ENCODE assay signal across 1 cellular context in the genomic region with DNA sequence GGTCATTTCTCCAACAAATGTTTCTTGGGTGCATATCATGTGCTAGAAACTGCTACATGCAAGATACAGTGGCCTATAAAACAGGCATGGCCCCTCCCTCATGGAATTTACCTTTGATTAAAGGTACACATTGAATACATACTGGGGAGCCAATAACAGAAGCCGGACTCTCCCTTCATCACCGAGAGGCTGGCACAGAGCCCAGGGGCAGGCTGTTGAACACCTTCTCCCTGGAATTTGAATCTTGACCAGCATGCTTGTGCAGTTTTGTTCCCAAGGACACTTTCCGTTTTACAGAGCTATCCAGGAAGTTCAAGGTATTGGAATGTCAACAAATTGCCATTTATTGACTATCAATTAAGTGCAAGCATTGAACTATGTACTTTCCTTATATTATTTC.
A peak's percentile ranks its signal among the peaks of the same experiment; 100 is the strongest.
TF ChIP-seq lines count a peak whose summit lies in the region.

No MANE protein-coding gene starts in this region.

TF ChIP-seq in HepG2, 621 proteins besides CTCF, POLR2A, EP300 and RAD21 (continued from another document):
- TF ChIP-seq, protein P1, sequence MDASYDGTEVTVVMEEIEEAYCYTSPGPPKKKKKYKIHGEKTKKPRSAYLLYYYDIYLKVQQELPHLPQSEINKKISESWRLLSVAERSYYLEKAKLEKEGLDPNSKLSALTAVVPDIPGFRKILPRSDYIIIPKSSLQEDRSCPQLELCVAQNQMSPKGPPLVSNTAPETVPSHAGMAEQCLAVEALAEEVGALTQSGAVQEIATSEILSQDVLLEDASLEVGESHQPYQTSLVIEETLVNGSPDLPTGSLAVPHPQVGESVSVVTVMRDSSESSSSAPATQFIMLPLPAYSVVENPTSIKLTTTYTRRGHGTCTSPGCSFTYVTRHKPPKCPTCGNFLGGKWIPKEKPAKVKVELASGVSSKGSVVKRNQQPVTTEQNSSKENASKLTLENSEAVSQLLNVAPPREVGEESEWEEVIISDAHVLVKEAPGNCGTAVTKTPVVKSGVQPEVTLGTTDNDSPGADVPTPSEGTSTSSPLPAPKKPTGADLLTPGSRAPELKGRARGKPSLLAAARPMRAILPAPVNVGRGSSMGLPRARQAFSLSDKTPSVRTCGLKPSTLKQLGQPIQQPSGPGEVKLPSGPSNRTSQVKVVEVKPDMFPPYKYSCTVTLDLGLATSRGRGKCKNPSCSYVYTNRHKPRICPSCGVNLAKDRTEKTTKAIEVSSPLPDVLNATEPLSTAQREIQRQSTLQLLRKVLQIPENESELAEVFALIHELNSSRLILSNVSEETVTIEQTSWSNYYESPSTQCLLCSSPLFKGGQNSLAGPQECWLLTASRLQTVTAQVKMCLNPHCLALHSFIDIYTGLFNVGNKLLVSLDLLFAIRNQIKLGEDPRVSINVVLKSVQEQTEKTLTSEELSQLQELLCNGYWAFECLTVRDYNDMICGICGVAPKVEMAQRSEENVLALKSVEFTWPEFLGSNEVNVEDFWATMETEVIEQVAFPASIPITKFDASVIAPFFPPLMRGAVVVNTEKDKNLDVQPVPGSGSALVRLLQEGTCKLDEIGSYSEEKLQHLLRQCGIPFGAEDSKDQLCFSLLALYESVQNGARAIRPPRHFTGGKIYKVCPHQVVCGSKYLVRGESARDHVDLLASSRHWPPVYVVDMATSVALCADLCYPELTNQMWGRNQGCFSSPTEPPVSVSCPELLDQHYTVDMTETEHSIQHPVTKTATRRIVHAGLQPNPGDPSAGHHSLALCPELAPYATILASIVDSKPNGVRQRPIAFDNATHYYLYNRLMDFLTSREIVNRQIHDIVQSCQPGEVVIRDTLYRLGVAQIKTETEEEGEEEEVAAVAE (CRISPR knock-in tag; IDR thresholded peaks at IDR 0.05; ENCODE audit: borderline replicate concordance), result no peak
- TF ChIP-seq ZNF558 (CRISPR knock-in tag; IDR thresholded peaks at IDR 0.05; ENCODE audit: borderline replicate concordance) (no peak), MEF2D (CRISPR knock-in tag; IDR thresholded peaks at IDR 0.05) (no peak), ZNF264 (CRISPR knock-in tag; IDR thresholded peaks at IDR 0.05) (no peak), ZNF354B (CRISPR knock-in tag; IDR thresholded peaks at IDR 0.05) (no peak), CREB1 (IDR thresholded peaks at IDR 0.05) (no peak), CREB1 (CRISPR knock-in tag; IDR thresholded peaks at IDR 0.05) (0 out of 2 replicates have a peak, but pooled peaks have one; percentile 35), ARID5B (CRISPR knock-in tag; IDR thresholded peaks at IDR 0.05) (peak; percentile 83), ZNF232 (CRISPR knock-in tag; IDR thresholded peaks at IDR 0.05; ENCODE audit: borderline replicate concordance) (no peak), STAT5B (CRISPR knock-in tag; IDR thresholded peaks at IDR 0.05) (no peak), EED (CRISPR knock-in tag; IDR thresholded peaks at IDR 0.05) (no peak), ARHGAP35 (CRISPR knock-in tag; IDR thresholded peaks at IDR 0.05; ENCODE audit: borderline replicate concordance) (no peak), ZFP91 (CRISPR knock-in tag; IDR thresholded peaks at IDR 0.05; ENCODE audit: borderline replicate concordance) (no peak), FOXK1 (CRISPR knock-in tag; IDR thresholded peaks at IDR 0.05; ENCODE audit: borderline replicate concordance, low read depth) (no peak), KDM4B (CRISPR knock-in tag; IDR thresholded peaks at IDR 0.05) (no peak), HNRNPK (IDR thresholded peaks at IDR 0.05; ENCODE audit: low read depth, low read length, poor library complexity, severe bottlenecking) (no peak), ETV6 (CRISPR knock-in tag; conservative IDR thresholded peaks at IDR 0.05) (no peak), ZMAT3 (CRISPR knock-in tag; conservative IDR thresholded peaks at IDR 0.05) (no peak), RXRA (CRISPR knock-in tag; IDR thresholded peaks at IDR 0.05) (no peak), ZNF574 (CRISPR knock-in tag; IDR thresholded peaks at IDR 0.05) (no peak), RAD51 (IDR thresholded peaks at IDR 0.05; ENCODE audit: borderline replicate concordance) (no peak), TMF1 (CRISPR knock-in tag; IDR thresholded peaks at IDR 0.05; ENCODE audit: low read depth) (no peak), PRPF4 (IDR thresholded peaks at IDR 0.05; ENCODE audit: low read depth, low read length, poor library complexity, severe bottlenecking) (no peak)
- TF ChIP-seq, protein P2, sequence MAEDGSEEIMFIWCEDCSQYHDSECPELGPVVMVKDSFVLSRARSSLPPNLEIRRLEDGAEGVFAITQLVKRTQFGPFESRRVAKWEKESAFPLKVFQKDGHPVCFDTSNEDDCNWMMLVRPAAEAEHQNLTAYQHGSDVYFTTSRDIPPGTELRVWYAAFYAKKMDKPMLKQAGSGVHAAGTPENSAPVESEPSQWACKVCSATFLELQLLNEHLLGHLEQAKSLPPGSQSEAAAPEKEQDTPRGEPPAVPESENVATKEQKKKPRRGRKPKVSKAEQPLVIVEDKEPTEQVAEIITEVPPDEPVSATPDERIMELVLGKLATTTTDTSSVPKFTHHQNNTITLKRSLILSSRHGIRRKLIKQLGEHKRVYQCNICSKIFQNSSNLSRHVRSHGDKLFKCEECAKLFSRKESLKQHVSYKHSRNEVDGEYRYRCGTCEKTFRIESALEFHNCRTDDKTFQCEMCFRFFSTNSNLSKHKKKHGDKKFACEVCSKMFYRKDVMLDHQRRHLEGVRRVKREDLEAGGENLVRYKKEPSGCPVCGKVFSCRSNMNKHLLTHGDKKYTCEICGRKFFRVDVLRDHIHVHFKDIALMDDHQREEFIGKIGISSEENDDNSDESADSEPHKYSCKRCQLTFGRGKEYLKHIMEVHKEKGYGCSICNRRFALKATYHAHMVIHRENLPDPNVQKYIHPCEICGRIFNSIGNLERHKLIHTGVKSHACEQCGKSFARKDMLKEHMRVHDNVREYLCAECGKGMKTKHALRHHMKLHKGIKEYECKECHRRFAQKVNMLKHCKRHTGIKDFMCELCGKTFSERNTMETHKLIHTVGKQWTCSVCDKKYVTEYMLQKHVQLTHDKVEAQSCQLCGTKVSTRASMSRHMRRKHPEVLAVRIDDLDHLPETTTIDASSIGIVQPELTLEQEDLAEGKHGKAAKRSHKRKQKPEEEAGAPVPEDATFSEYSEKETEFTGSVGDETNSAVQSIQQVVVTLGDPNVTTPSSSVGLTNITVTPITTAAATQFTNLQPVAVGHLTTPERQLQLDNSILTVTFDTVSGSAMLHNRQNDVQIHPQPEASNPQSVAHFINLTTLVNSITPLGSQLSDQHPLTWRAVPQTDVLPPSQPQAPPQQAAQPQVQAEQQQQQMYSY (CRISPR knock-in tag; IDR thresholded peaks at IDR 0.05), result no peak
- TF ChIP-seq, protein P3, sequence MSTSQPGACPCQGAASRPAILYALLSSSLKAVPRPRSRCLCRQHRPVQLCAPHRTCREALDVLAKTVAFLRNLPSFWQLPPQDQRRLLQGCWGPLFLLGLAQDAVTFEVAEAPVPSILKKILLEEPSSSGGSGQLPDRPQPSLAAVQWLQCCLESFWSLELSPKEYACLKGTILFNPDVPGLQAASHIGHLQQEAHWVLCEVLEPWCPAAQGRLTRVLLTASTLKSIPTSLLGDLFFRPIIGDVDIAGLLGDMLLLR (CRISPR knock-in tag; IDR thresholded peaks at IDR 0.05), result no peak
- TF ChIP-seq, protein P4, sequence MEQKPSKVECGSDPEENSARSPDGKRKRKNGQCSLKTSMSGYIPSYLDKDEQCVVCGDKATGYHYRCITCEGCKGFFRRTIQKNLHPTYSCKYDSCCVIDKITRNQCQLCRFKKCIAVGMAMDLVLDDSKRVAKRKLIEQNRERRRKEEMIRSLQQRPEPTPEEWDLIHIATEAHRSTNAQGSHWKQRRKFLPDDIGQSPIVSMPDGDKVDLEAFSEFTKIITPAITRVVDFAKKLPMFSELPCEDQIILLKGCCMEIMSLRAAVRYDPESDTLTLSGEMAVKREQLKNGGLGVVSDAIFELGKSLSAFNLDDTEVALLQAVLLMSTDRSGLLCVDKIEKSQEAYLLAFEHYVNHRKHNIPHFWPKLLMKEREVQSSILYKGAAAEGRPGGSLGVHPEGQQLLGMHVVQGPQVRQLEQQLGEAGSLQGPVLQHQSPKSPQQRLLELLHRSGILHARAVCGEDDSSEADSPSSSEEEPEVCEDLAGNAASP (CRISPR knock-in tag; IDR thresholded peaks at IDR 0.05; ENCODE audit: borderline replicate concordance), result no peak
- TF ChIP-seq, protein P5, sequence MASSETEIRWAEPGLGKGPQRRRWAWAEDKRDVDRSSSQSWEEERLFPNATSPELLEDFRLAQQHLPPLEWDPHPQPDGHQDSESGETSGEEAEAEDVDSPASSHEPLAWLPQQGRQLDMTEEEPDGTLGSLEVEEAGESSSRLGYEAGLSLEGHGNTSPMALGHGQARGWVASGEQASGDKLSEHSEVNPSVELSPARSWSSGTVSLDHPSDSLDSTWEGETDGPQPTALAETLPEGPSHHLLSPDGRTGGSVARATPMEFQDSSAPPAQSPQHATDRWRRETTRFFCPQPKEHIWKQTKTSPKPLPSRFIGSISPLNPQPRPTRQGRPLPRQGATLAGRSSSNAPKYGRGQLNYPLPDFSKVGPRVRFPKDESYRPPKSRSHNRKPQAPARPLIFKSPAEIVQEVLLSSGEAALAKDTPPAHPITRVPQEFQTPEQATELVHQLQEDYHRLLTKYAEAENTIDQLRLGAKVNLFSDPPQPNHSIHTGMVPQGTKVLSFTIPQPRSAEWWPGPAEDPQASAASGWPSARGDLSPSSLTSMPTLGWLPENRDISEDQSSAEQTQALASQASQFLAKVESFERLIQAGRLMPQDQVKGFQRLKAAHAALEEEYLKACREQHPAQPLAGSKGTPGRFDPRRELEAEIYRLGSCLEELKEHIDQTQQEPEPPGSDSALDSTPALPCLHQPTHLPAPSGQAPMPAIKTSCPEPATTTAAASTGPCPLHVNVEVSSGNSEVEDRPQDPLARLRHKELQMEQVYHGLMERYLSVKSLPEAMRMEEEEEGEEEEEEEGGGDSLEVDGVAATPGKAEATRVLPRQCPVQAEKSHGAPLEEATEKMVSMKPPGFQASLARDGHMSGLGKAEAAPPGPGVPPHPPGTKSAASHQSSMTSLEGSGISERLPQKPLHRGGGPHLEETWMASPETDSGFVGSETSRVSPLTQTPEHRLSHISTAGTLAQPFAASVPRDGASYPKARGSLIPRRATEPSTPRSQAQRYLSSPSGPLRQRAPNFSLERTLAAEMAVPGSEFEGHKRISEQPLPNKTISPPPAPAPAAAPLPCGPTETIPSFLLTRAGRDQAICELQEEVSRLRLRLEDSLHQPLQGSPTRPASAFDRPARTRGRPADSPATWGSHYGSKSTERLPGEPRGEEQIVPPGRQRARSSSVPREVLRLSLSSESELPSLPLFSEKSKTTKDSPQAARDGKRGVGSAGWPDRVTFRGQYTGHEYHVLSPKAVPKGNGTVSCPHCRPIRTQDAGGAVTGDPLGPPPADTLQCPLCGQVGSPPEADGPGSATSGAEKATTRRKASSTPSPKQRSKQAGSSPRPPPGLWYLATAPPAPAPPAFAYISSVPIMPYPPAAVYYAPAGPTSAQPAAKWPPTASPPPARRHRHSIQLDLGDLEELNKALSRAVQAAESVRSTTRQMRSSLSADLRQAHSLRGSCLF (CRISPR knock-in tag; IDR thresholded peaks at IDR 0.05; ENCODE audit: borderline replicate concordance), result no peak
